ENCODE assay signal across 1 cellular context in the genomic region with DNA sequence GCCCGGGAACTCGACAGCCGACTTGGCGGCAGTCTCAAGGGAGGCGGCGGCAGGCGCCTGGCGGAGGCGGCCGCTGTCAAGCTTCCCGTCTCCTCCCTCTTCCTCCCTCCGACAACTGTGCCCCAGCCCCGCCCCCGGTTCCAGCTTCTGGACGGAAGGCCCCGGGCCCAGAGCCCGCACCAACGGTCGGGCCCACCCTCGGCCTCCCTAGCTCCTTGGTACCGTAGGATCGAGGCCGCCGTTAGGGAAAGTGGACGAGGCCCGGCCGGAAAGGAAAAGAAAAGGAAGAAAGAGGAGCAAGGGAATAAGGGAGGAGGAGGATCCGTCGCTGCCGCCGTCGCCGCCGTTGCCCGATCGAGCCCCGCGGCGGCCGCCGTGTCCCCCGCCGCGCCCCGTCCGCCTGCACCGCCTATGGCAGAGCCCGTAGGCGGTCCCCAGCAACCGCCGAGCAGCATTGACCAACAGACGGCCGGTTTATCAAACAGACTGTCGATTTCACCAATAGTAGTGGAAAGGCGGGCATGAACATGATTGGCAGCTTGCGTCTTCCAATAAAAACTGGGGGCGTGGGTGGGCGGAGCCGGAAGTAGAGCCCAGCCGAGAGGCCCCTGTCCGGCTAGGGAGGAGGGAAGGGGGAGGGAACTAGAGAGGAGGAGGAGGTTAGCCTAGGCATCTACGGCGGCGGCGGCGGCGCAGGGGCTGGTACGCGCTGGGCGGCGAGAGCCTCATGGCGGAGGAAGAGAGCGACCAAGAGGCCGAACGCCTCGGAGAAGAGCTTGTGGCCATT.
TF ChIP-seq lines count a peak whose summit lies in the region.

A gene with protein sequence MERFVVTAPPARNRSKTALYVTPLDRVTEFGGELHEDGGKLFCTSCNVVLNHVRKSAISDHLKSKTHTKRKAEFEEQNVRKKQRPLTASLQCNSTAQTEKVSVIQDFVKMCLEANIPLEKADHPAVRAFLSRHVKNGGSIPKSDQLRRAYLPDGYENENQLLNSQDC (minus strand): TSS at position 413 of the 787 bp plus-strand sequence. CDS start 3,029 bp downstream, outside the sequence.
A gene (plus strand): TSS at position 663 of the 787 bp plus-strand sequence. CDS start 65 bp downstream, at position 728.

TF ChIP-seq in HepG2, 621 proteins besides CTCF, POLR2A, EP300 and RAD21 (continued from another document and continues in another):
- TF ChIP-seq, protein P1, sequence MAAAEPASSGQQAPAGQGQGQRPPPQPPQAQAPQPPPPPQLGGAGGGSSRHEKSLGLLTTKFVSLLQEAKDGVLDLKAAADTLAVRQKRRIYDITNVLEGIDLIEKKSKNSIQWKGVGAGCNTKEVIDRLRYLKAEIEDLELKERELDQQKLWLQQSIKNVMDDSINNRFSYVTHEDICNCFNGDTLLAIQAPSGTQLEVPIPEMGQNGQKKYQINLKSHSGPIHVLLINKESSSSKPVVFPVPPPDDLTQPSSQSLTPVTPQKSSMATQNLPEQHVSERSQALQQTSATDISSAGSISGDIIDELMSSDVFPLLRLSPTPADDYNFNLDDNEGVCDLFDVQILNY (CRISPR knock-in tag; conservative IDR thresholded peaks at IDR 0.05): no peak
- TF ChIP-seq KDM6A (CRISPR knock-in tag; IDR thresholded peaks at IDR 0.05; ENCODE audit: low read depth) (no peak), FOSL2 (CRISPR knock-in tag; IDR thresholded peaks at IDR 0.05) (no peak; the same call in 1 of the 2 replicates), PAWR (CRISPR knock-in tag; IDR thresholded peaks at IDR 0.05; ENCODE audit: borderline replicate concordance) (no peak), ATAD3A (CRISPR knock-in tag; IDR thresholded peaks at IDR 0.05) (no peak), AKAP8 (CRISPR knock-in tag; IDR thresholded peaks at IDR 0.05) (0 out of 2 replicates have a peak, but pooled peaks have one; percentile 11), SOX5 (CRISPR knock-in tag; IDR thresholded peaks at IDR 0.05; ENCODE audit: borderline replicate concordance) (no peak), RNF2 (conservative IDR thresholded peaks at IDR 0.05; ENCODE audit: low read depth) (0 out of 2 replicates have a peak, but pooled peaks have one; percentile 46), TBL1XR1 (IDR thresholded peaks at IDR 0.05; ENCODE audit: borderline replicate concordance, low read length, partially characterized antibody) (no peak), SIX4 (CRISPR knock-in tag; IDR thresholded peaks at IDR 0.05) (no peak), NR2F2 (IDR thresholded peaks at IDR 0.05; ENCODE audit: borderline replicate concordance, low read depth) (peak; percentile 8; the same call in 1 of the 2 replicates), ZNF879 (CRISPR knock-in tag; IDR thresholded peaks at IDR 0.05) (no peak), YY1 (IDR thresholded peaks at IDR 0.05; ENCODE audit: insufficient read depth, insufficient replicate concordance, low read depth, low read length) (peak; percentile 84), NR1H2 (CRISPR knock-in tag; IDR thresholded peaks at IDR 0.05; ENCODE audit: borderline replicate concordance, low read depth) (no peak), ZBTB20 (CRISPR knock-in tag; IDR thresholded peaks at IDR 0.05; ENCODE audit: borderline replicate concordance, low read depth) (no peak), WIZ (CRISPR knock-in tag; IDR thresholded peaks at IDR 0.05) (peak; percentile 21; the same call in 1 of the 2 replicates), ATM (IDR thresholded peaks at IDR 0.05; ENCODE audit: borderline replicate concordance) (no peak), RFX1 (IDR thresholded peaks at IDR 0.05) (peak; percentile 30; the same call in 1 of the 2 replicates), ZNF776 (CRISPR knock-in tag; IDR thresholded peaks at IDR 0.05) (peak; percentile 67; the same call in 1 of the 2 replicates), ZFP36L1 (CRISPR knock-in tag; IDR thresholded peaks at IDR 0.05) (no peak), ETV5 (CRISPR knock-in tag; IDR thresholded peaks at IDR 0.05; ENCODE audit: borderline replicate concordance) (peak; percentile 71), FOXO1 (CRISPR knock-in tag; IDR thresholded peaks at IDR 0.05) (no peak), ZNF570 (CRISPR knock-in tag; IDR thresholded peaks at IDR 0.05; ENCODE audit: borderline replicate concordance) (no peak; the same call in 1 of the 2 replicates), NFRKB (IDR thresholded peaks at IDR 0.05) (no peak), ZNF441 (CRISPR knock-in tag; IDR thresholded peaks at IDR 0.05; ENCODE audit: borderline replicate concordance) (no peak; the same call in 1 of the 2 replicates), KLF16 (CRISPR knock-in tag; IDR thresholded peaks at IDR 0.05) (peak in 1 of 2 experiments; percentile 56; a peak in 1 of 4 replicates), ZNF790 (CRISPR knock-in tag; IDR thresholded peaks at IDR 0.05; ENCODE audit: borderline replicate concordance) (no peak), TCF7 (IDR thresholded peaks at IDR 0.05; ENCODE audit: low read depth) (no peak)
- TF ChIP-seq, protein P2, sequence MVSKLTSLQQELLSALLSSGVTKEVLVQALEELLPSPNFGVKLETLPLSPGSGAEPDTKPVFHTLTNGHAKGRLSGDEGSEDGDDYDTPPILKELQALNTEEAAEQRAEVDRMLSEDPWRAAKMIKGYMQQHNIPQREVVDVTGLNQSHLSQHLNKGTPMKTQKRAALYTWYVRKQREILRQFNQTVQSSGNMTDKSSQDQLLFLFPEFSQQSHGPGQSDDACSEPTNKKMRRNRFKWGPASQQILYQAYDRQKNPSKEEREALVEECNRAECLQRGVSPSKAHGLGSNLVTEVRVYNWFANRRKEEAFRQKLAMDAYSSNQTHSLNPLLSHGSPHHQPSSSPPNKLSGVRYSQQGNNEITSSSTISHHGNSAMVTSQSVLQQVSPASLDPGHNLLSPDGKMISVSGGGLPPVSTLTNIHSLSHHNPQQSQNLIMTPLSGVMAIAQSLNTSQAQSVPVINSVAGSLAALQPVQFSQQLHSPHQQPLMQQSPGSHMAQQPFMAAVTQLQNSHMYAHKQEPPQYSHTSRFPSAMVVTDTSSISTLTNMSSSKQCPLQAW (CRISPR knock-in tag; IDR thresholded peaks at IDR 0.05): no peak; the same call in 1 of the 2 replicates
- TF ChIP-seq, protein P3, sequence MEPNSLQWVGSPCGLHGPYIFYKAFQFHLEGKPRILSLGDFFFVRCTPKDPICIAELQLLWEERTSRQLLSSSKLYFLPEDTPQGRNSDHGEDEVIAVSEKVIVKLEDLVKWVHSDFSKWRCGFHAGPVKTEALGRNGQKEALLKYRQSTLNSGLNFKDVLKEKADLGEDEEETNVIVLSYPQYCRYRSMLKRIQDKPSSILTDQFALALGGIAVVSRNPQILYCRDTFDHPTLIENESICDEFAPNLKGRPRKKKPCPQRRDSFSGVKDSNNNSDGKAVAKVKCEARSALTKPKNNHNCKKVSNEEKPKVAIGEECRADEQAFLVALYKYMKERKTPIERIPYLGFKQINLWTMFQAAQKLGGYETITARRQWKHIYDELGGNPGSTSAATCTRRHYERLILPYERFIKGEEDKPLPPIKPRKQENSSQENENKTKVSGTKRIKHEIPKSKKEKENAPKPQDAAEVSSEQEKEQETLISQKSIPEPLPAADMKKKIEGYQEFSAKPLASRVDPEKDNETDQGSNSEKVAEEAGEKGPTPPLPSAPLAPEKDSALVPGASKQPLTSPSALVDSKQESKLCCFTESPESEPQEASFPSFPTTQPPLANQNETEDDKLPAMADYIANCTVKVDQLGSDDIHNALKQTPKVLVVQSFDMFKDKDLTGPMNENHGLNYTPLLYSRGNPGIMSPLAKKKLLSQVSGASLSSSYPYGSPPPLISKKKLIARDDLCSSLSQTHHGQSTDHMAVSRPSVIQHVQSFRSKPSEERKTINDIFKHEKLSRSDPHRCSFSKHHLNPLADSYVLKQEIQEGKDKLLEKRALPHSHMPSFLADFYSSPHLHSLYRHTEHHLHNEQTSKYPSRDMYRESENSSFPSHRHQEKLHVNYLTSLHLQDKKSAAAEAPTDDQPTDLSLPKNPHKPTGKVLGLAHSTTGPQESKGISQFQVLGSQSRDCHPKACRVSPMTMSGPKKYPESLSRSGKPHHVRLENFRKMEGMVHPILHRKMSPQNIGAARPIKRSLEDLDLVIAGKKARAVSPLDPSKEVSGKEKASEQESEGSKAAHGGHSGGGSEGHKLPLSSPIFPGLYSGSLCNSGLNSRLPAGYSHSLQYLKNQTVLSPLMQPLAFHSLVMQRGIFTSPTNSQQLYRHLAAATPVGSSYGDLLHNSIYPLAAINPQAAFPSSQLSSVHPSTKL (CRISPR knock-in tag; IDR thresholded peaks at IDR 0.05): peak; percentile 22
- TF ChIP-seq, protein P4, sequence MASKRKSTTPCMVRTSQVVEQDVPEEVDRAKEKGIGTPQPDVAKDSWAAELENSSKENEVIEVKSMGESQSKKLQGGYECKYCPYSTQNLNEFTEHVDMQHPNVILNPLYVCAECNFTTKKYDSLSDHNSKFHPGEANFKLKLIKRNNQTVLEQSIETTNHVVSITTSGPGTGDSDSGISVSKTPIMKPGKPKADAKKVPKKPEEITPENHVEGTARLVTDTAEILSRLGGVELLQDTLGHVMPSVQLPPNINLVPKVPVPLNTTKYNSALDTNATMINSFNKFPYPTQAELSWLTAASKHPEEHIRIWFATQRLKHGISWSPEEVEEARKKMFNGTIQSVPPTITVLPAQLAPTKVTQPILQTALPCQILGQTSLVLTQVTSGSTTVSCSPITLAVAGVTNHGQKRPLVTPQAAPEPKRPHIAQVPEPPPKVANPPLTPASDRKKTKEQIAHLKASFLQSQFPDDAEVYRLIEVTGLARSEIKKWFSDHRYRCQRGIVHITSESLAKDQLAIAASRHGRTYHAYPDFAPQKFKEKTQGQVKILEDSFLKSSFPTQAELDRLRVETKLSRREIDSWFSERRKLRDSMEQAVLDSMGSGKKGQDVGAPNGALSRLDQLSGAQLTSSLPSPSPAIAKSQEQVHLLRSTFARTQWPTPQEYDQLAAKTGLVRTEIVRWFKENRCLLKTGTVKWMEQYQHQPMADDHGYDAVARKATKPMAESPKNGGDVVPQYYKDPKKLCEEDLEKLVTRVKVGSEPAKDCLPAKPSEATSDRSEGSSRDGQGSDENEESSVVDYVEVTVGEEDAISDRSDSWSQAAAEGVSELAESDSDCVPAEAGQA (IDR thresholded peaks at IDR 0.05; ENCODE audit: low read depth): peak; percentile 6; the same call in 1 of the 2 replicates
- TF ChIP-seq, protein P4 (CRISPR knock-in tag; IDR thresholded peaks at IDR 0.05; ENCODE audit: borderline replicate concordance): no peak
- TF ChIP-seq, protein P5, sequence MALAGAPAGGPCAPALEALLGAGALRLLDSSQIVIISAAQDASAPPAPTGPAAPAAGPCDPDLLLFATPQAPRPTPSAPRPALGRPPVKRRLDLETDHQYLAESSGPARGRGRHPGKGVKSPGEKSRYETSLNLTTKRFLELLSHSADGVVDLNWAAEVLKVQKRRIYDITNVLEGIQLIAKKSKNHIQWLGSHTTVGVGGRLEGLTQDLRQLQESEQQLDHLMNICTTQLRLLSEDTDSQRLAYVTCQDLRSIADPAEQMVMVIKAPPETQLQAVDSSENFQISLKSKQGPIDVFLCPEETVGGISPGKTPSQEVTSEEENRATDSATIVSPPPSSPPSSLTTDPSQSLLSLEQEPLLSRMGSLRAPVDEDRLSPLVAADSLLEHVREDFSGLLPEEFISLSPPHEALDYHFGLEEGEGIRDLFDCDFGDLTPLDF (CRISPR knock-in tag; IDR thresholded peaks at IDR 0.05): peak; percentile 50; the same call in 1 of the 2 replicates
- TF ChIP-seq, protein P6, sequence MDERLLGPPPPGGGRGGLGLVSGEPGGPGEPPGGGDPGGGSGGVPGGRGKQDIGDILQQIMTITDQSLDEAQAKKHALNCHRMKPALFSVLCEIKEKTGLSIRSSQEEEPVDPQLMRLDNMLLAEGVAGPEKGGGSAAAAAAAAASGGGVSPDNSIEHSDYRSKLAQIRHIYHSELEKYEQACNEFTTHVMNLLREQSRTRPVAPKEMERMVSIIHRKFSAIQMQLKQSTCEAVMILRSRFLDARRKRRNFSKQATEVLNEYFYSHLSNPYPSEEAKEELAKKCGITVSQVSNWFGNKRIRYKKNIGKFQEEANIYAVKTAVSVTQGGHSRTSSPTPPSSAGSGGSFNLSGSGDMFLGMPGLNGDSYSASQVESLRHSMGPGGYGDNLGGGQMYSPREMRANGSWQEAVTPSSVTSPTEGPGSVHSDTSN (CRISPR knock-in tag; IDR thresholded peaks at IDR 0.05): peak; percentile 97
- TF ChIP-seq, protein P7, sequence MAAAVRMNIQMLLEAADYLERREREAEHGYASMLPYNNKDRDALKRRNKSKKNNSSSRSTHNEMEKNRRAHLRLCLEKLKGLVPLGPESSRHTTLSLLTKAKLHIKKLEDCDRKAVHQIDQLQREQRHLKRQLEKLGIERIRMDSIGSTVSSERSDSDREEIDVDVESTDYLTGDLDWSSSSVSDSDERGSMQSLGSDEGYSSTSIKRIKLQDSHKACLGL (CRISPR knock-in tag; IDR thresholded peaks at IDR 0.05): no peak; the same call in 1 of the 2 replicates
- TF ChIP-seq, protein P8, sequence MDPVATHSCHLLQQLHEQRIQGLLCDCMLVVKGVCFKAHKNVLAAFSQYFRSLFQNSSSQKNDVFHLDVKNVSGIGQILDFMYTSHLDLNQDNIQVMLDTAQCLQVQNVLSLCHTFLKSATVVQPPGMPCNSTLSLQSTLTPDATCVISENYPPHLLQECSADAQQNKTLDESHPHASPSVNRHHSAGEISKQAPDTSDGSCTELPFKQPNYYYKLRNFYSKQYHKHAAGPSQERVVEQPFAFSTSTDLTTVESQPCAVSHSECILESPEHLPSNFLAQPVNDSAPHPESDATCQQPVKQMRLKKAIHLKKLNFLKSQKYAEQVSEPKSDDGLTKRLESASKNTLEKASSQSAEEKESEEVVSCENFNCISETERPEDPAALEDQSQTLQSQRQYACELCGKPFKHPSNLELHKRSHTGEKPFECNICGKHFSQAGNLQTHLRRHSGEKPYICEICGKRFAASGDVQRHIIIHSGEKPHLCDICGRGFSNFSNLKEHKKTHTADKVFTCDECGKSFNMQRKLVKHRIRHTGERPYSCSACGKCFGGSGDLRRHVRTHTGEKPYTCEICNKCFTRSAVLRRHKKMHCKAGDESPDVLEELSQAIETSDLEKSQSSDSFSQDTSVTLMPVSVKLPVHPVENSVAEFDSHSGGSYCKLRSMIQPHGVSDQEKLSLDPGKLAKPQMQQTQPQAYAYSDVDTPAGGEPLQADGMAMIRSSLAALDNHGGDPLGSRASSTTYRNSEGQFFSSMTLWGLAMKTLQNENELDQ (CRISPR knock-in tag; IDR thresholded peaks at IDR 0.05; ENCODE audit: borderline replicate concordance): no peak
